17 cellular contexts compared by ENCODE assay signal in the genomic region with DNA sequence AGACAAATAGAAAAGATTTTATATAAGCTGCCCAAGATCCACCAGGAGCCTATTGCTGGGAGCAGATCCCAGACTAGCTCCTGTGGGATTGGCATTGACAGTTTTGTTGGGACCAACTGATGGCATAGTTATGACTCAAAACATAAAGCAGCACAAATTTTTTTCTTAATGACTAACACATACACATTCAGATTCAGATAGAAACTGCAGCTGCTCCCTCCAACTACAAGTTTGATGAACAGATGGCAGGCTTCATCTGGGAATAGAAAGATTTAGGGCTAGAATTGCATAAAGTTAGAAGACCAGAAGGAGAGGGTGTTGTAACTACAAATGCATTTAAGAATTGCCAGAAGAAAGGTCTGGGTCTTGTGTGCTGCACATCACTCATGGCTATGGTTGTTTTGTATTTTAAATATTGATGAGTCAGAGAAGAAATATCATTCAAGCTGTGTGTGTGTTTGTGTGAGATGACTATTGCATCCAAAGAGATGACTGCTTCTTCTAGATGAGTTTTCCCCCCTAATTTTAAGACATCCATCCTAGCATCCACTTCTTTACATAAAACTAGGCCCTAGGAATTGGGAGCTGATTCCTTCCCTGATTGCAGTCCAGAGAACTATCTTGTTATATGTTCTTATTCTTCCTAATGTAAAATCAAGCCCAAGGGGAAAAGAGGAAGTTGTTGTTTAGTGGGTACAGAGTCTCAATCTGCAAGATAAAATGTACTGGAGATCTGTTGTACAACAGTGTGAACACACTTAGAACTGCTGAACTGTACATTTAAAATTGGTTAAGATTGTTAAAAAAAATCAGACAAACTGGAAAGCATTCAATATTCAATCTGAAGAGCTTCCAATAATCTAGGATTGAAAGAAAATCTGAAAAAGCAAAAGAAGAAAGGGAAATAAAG.
DNase-seq lines count a peak whose midpoint lies in the region; ATAC-seq and TF ChIP-seq lines count a peak whose summit lies in the region.
"Had no signal": no experiment of that assay in that cellular context is flagged by ENCODE, and none has a peak within 500 bp of the region (broad histone marks: within the 10 kb centered on the region; RNA-seq: fewer than 3 reads in every experiment).

No MANE protein-coding gene starts in this region.

- intact Hi-C loops in right lobe of liver (cut with DNase I) = no loop called here
- intact Hi-C loops in mucosa of descending colon (cut with DNase I, micrococcal nuclease) = no loop called here

- no peaks in the 10 kb centered on the region for H3K4me1 ChIP-seq in right lobe of liver
- no peaks in the 10 kb centered on the region for H3K4me1 ChIP-seq in mucosa of descending colon (ENCODE audit: low read depth)
- H3K4me1 ChIP-seq: parathyroid adenoma, upper lobe of left lung had no signal

- H3K27me3 ChIP-seq in GM06990 (replicated peaks; ENCODE audit: control insufficient read depth, insufficient read depth, low read length) (no peaks in the 10 kb centered on the region), right lobe of liver (no peaks in the 10 kb centered on the region)
- H3K27me3 ChIP-seq: upper lobe of left lung had no signal

- TF ChIP-seq CTCF in GM06990 (IDR thresholded peaks at IDR 0.05; ENCODE audit: insufficient read depth, low read length, poor library complexity, severe bottlenecking) (no peak), fibroblast of mammary gland (conservative IDR thresholded peaks at IDR 0.05; ENCODE audit: control insufficient read depth, insufficient read depth, low read depth, low read length) (no peak), right lobe of liver (IDR thresholded peaks at IDR 0.05) (no peak), mucosa of descending colon (IDR thresholded peaks at IDR 0.05) (no peak)

- no peak for TF ChIP-seq POLR2A in right lobe of liver (IDR thresholded peaks at IDR 0.05)

- DNase-seq in GM06990 (ENCODE audit: extremely low read depth, insufficient read length) (peak; percentile 54), fibroblast of mammary gland (ENCODE audit: low read depth) (peak; percentile 23), right lobe of liver (no peak), mucosa of descending colon (no peak), NCI-H748 treated with DMSO at 0.1 percent for 48 hours (lab: John Stamatoyannopoulos, UW) (no peak), mesenteric fat pad (ENCODE audit: low spot score) (no peak)
- DNase-seq: activated CD8-positive, alpha-beta memory T cell treated with anti-CD3 and anti-CD28 coated beads for 24 hours; Calu3; mesendoderm; NCI-H1048; NCI-H526 treated with DMSO at 0.1 percent for 48 hours; SHP77 treated with DMSO at 0.1 percent for 48 hours; upper lobe of left lung had no signal

- ATAC-seq in GM21717 (IDR thresholded peaks at IDR 0.05; ENCODE audit: unreplicated experiment) (peak; percentile 58), HG03520 (IDR thresholded peaks at IDR 0.05; ENCODE audit: unreplicated experiment) (peak; percentile 64), right lobe of liver (no peak), mucosa of descending colon (no peak)
- ATAC-seq: esophagus mucosa had no signal

- H3K27ac ChIP-seq in right lobe of liver = no peak overlapping the region
- H3K27ac ChIP-seq: parathyroid adenoma, upper lobe of left lung had no signal

- no peaks in the 10 kb centered on the region for H3K36me3 ChIP-seq in GM06990 (ENCODE audit: control insufficient read depth, insufficient read depth, low read length)
- no peaks in the 10 kb centered on the region for H3K36me3 ChIP-seq in right lobe of liver
- H3K36me3 ChIP-seq in mucosa of descending colon (ENCODE audit: low read depth) = no peaks in the 10 kb centered on the region
- H3K36me3 ChIP-seq: upper lobe of left lung had no signal

- H3K4me3 ChIP-seq in GM06990 (replicated peaks; ENCODE audit: low read depth, low read length) = no peak overlapping the region
- no peak overlapping the region for H3K4me3 ChIP-seq in fibroblast of mammary gland (ENCODE audit: control insufficient read depth, low read depth, low read length)
- H3K4me3 ChIP-seq in right lobe of liver = no peak overlapping the region
- no peak overlapping the region for H3K4me3 ChIP-seq in mucosa of descending colon
- H3K4me3 ChIP-seq: upper lobe of left lung had no signal

- no peaks in the 10 kb centered on the region for H3K9me3 ChIP-seq in right lobe of liver
- no peaks in the 10 kb centered on the region for H3K9me3 ChIP-seq in mucosa of descending colon
- H3K9me3 ChIP-seq: upper lobe of left lung had no signal

Comparison
In these comparisons a context has a peak if more than half of its experiments do, and no peak if none do; other contexts are left out.
1. DNase-seq: peak in GM06990 (single experiment) and fibroblast of mammary gland (single experiment); none in right lobe of liver (0 of 3), mucosa of descending colon (0 of 3), NCI-H748 treated with DMSO at 0.1 percent for 48 hours (single experiment) and mesenteric fat pad (single experiment).
2. ATAC-seq: peak in GM21717 (single experiment) and HG03520 (single experiment); none in right lobe of liver (0 of 4) and mucosa of descending colon (single experiment).